Comparison of ENCODE assay signal across 10 cellular contexts in genomic region chr12:54390176-54390667, GRCh38. TPM values are rescaled to one million over a fixed set of nuclear protein-coding genes. Genes with fewer than 3 reads are reported as not detected.
DNase-seq lines count a peak whose midpoint lies in the region; ATAC-seq and TF ChIP-seq lines count a peak whose summit lies in the region.
"Had no signal": no experiment of that assay in that cellular context is flagged by ENCODE, and none has a peak within 500 bp of the region (broad histone marks: within the 10 kb centered on the region; RNA-seq: fewer than 3 reads in every experiment).

No MANE protein-coding gene starts in this region.

- H3K36me3 ChIP-seq in OCI-LY1 (ENCODE audit: insufficient read depth, low read length): no peaks in the 10 kb centered on the region

- DNase-seq in NCI-H146 (lab: John Stamatoyannopoulos, UW) (peak; percentile 13), NCI-H146 treated with DMSO at 0.1 percent for 48 hours (lab: John Stamatoyannopoulos, UW; ENCODE audit: unreplicated experiment) (no peak), epithelial cell of esophagus (ENCODE audit: low read depth) (peak; percentile 90), sciatic nerve (ENCODE audit: low spot score) (no peak), chondrocyte (ENCODE audit: low spot score) (no peak), NAMALWA (ENCODE audit: low spot score) (no peak)
- DNase-seq in central memory CD4-positive, alpha-beta T cell: no peak

- no peaks in the 10 kb centered on the region for H3K9me3 ChIP-seq in OCI-LY1 (ENCODE audit: low read length)
- H3K9me3 ChIP-seq: upper lobe of left lung had no signal

- no peaks in the 10 kb centered on the region for H3K79me2 ChIP-seq in OCI-LY1 (ENCODE audit: insufficient read depth, low read length)

- no peak overlapping the region for H2AFZ ChIP-seq in OCI-LY1 (ENCODE audit: low read length)

- no peaks in the 10 kb centered on the region for H4K20me1 ChIP-seq in OCI-LY1 (ENCODE audit: insufficient read depth, low read length)

- no peaks in the 10 kb centered on the region for H3F3A ChIP-seq in OCI-LY1 (ENCODE audit: insufficient read depth, low read length)

- no peaks in the 10 kb centered on the region for H3K9me2 ChIP-seq in OCI-LY1 (ENCODE audit: low read depth, low read length)

- H3K9ac ChIP-seq in OCI-LY1 (ENCODE audit: low read length): no peak overlapping the region

- H3K36me3 Mint-ChIP-seq in chondrocyte (ENCODE audit: low read depth): peaks cover 3% of the 10 kb centered on the region

- no peak overlapping the region for H3K27ac ChIP-seq in OCI-LY1 (ENCODE audit: low read depth, low read length, poor library complexity, severe bottlenecking)

- H3K27me3 ChIP-seq in OCI-LY1 (ENCODE audit: insufficient read depth, low read length): no peaks in the 10 kb centered on the region; the same call in 1 of the 2 replicates
- H3K27me3 ChIP-seq: upper lobe of left lung had no signal

- ATAC-seq in sciatic nerve: peak; percentile 11

- H3K4me3 Mint-ChIP-seq in chondrocyte (ENCODE audit: unreplicated experiment): no peak overlapping the region

- peaks cover 4% of the 10 kb centered on the region for H3K4me1 Mint-ChIP-seq in chondrocyte (ENCODE audit: low read depth)

- intact Hi-C loops in sciatic nerve (cut with DNase I): no loop called here

- no peak overlapping the region for H3K27ac Mint-ChIP-seq in chondrocyte (ENCODE audit: unreplicated experiment)

- peak overlapping the region; percentile 71 for H3K4me3 ChIP-seq in OCI-LY1 (ENCODE audit: low read depth, low read length, poor library complexity, severe bottlenecking)
- H3K4me3 ChIP-seq in epithelial cell of esophagus (ENCODE audit: low read length): peak overlapping the region; percentile 97

- no peak overlapping the region for H3K4me2 ChIP-seq in OCI-LY1 (ENCODE audit: low read length)

- H3K9me3 Mint-ChIP-seq in chondrocyte (ENCODE audit: low read depth): no peaks in the 10 kb centered on the region

- H3K4me1 ChIP-seq in OCI-LY1 (ENCODE audit: insufficient read depth, low read length, severe bottlenecking): peaks cover 4% of the 10 kb centered on the region

- TF ChIP-seq CTCF in OCI-LY1 (IDR thresholded peaks at IDR 0.05; ENCODE audit: low read length): no peak
- no peak for TF ChIP-seq CTCF in epithelial cell of esophagus (IDR thresholded peaks at IDR 0.05; ENCODE audit: insufficient read depth, low read depth, low read length, missing control alignments)
- TF ChIP-seq CTCF in chondrocyte (IDR thresholded peaks at IDR 0.05): no peak

- H3K27me3 Mint-ChIP-seq in chondrocyte (ENCODE audit: low read depth): no peaks in the 10 kb centered on the region

RNA-seq across cellular contexts. Expression of gene ZNF385A, which starts 5.7 kb away (rescaled TPM):
- total RNA-seq in sciatic nerve (12.0 TPM), chondrocyte (5.5 to 6.8 TPM (median 6.4 TPM) in 3 replicates)

RNA-seq across cellular contexts. Expression of gene GPR84, which starts 25.9 kb away (rescaled TPM):
- total RNA-seq in sciatic nerve (0.53 TPM), chondrocyte (not detected in 3 replicates)
- total RNA-seq: glomerular endothelial cell had no signal

RNA-seq across cellular contexts. Expression of gene ITGA5, which starts 28.8 kb away (rescaled TPM):
- total RNA-seq in sciatic nerve (82.3 TPM), chondrocyte (121 to 160 TPM (median 152 TPM) in 3 replicates)

Comparison
In these comparisons a context has a peak if more than half of its experiments do, and no peak if none do; other contexts are left out.
1. DNase-seq: peak in NCI-H146 (single experiment) and epithelial cell of esophagus (single experiment); none in NCI-H146 treated with DMSO at 0.1 percent for 48 hours (single experiment), sciatic nerve (single experiment), central memory CD4-positive, alpha-beta T cell (single experiment), chondrocyte (single experiment) and NAMALWA (single experiment).